8 cellular contexts compared by ENCODE assay signal in genomic region chr19:2782936-2783780, GRCh38. TPM values are rescaled to one million over a fixed set of nuclear protein-coding genes. Genes with fewer than 3 reads are reported as not detected.
DNase-seq lines count a peak whose midpoint lies in the region; ATAC-seq and TF ChIP-seq lines count a peak whose summit lies in the region.

Gene SGTA, minus strand, starts transcription at chr19:2783273. Its CDS starts 14,205 bp downstream, at chr19:2769068.

- H3K9me3 ChIP-seq in testis = no peaks in the 10 kb centered on the region

- peak within 1 kb of the TSS; percentile 63 to 88 for H3K27ac ChIP-seq in testis

- peak within 1 kb of the TSS; percentile 94 for H3K4me3 Mint-ChIP-seq in activated naive CD8-positive, alpha-beta T cell

- ATAC-seq in HG02623 (IDR thresholded peaks at IDR 0.05; ENCODE audit: unreplicated experiment) (peak; percentile 51), omental fat pad (ENCODE audit: low FRiP score) (peak; percentile 94)

- intact Hi-C loops in testis (cut with DNase I; ENCODE audit: low total_unique reads) = no loop called here

- peak; percentile 57 for TF ChIP-seq CTCF in GM12864 (IDR thresholded peaks at IDR 0.05; ENCODE audit: low read depth, low read length, missing control alignments)
- TF ChIP-seq CTCF in omental fat pad (IDR thresholded peaks at IDR 0.05) = peak in 1 of 3 donors; percentile 2
- TF ChIP-seq CTCF in testis (IDR thresholded peaks at IDR 0.05) = peak in 2 of 3 experiments; percentile 28 to 57

- DNase-seq in GM12864 (ENCODE audit: low read depth) (peak; percentile 98), NCI-H1105 (lab: John Stamatoyannopoulos, UW) (peak; percentile 98), SKM-1 treated with dmso at 0.1 percent for 144 hours (lab: John Stamatoyannopoulos, UW; ENCODE audit: unreplicated experiment) (peak; percentile 99), glomerular visceral epithelial cell (ENCODE audit: extremely low spot score) (peak; percentile 99), omental fat pad (ENCODE audit: low spot score) (peak; percentile 94), testis (peak; percentile 99)

- H3K27me3 ChIP-seq in testis = no peaks in the 10 kb centered on the region

- WGBS in testis, 2 donors = 1% methylated on average over 22 to 67 of the region's 68 CpGs

- peak within 1 kb of the TSS; percentile 99 for H3K27ac Mint-ChIP-seq in activated naive CD8-positive, alpha-beta T cell

- H3K9me3 Mint-ChIP-seq in activated naive CD8-positive, alpha-beta T cell (ENCODE audit: low read depth) = no peaks in the 10 kb centered on the region

- peak; percentile 52 for TF ChIP-seq POLR2A in testis (IDR thresholded peaks at IDR 0.05)

- H3K36me3 Mint-ChIP-seq in activated naive CD8-positive, alpha-beta T cell = no peaks in the 10 kb centered on the region

- no peaks in the 10 kb centered on the region for H3K36me3 ChIP-seq in testis (ENCODE audit: low read depth, missing control alignments)

- H3K4me1 Mint-ChIP-seq in activated naive CD8-positive, alpha-beta T cell (ENCODE audit: low read depth) = peaks cover 52% of the 10 kb centered on the region

- H3K4me1 ChIP-seq in testis = peaks cover 31% of the 10 kb centered on the region

- peak within 1 kb of the TSS; percentile 97 for H3K4me3 ChIP-seq in GM12864 (ENCODE audit: low read depth, low read length)
- H3K4me3 ChIP-seq in testis = peak within 1 kb of the TSS; percentile 96 to 100

- H3K27me3 Mint-ChIP-seq in activated naive CD8-positive, alpha-beta T cell = no peaks in the 10 kb centered on the region

RNA-seq across cellular contexts. Expression of gene SGTA, which starts in this region (rescaled TPM):
- total RNA-seq in omental fat pad = 10 to 100 TPM; 32.7 to 50.4 (median 36.7) TPM
- total RNA-seq in testis = 100 to 1,000 TPM in 1 of 2 donors, 10 to 100 TPM in 1; 93.9 to 100 TPM
- 99.6 TPM for polyA plus RNA-seq in testis (ENCODE audit: insufficient read depth, low read depth, low replicate concordance)

Comparison
In these comparisons a context has a peak if more than half of its experiments do, and no peak if none do; other contexts are left out.
1. Peak in every context shown above with its lines: DNase-seq, ATAC-seq, H3K4me3 ChIP-seq and H3K27ac ChIP-seq.